In genomic region chr18:42108071-42108470, GRCh38 we compare ENCODE assay signal across 1 cellular context.
TF ChIP-seq lines count a peak whose summit lies in the region.

No MANE protein-coding gene starts in this region.

TF ChIP-seq in GM23338, 12 proteins besides CTCF, POLR2A, EP300 and RAD21 (continued from another document):
- no peak for TF ChIP-seq EZH2 (IDR thresholded peaks at IDR 0.05; ENCODE audit: low read depth, unreplicated experiment)
- no peak for TF ChIP-seq ZNF331 (CRISPR knock-in tag; IDR thresholded peaks at IDR 0.05; ENCODE audit: low read depth)
- no peak for TF ChIP-seq CREB1 (CRISPR knock-in tag; IDR thresholded peaks at IDR 0.05; ENCODE audit: low read depth)
- no peak for TF ChIP-seq POLR2AphosphoS5 (IDR thresholded peaks at IDR 0.05; ENCODE audit: low read depth)
- no peak for TF ChIP-seq JUNB (IDR thresholded peaks at IDR 0.05; ENCODE audit: unreplicated experiment)
- no peak for TF ChIP-seq REST (IDR thresholded peaks at IDR 0.05; ENCODE audit: unreplicated experiment)
- TF ChIP-seq STAT1 (IDR thresholded peaks at IDR 0.05; ENCODE audit: unreplicated experiment) = no peak
